ENCODE assay signal across 18 cellular contexts in genomic region chr1:188062456-188062855, GRCh38.
DNase-seq lines count a peak whose midpoint lies in the region; ATAC-seq lines count a peak whose summit lies in the region.
"Had no signal": no experiment of that assay in that cellular context is flagged by ENCODE, and none has a peak within 500 bp of the region (broad histone marks: within the 10 kb centered on the region; RNA-seq: fewer than 3 reads in every experiment).

No MANE protein-coding gene starts in this region.

- peaks cover 9% of the 10 kb centered on the region; the same call in 1 of the 2 replicates for H3K9me3 ChIP-seq in MG63

- no peaks in the 10 kb centered on the region for H3K36me3 ChIP-seq in MG63

- DNase-seq in LHCN-M2 (ENCODE audit: low read depth) (peak; percentile 18), astrocyte of the hippocampus (ENCODE audit: low read depth, low spot score) (peak; percentile 20), fibroblast of peridontal ligament (ENCODE audit: extremely low read depth) (peak; percentile 50), T-helper 1 cell (no peak), MG63 (no peak), epidermal melanocyte (ENCODE audit: insufficient read length, low spot score) (no peak)
- DNase-seq: ACHN; C1 segment of cervical spinal cord; CD8-positive, alpha-beta memory T cell; DMS79 treated with DMSO at 0.1 percent for 48 hours; HFFc6; Karpas-422; NCI-H1105; NCI-H1694; NCI-H2227 treated with DMSO at 0.1 percent for 48 hours; PC-9; SIG-M5 had no signal

- H3K4me3 ChIP-seq in MG63: no peak overlapping the region
- H3K4me3 ChIP-seq: PC-9 had no signal

- no peaks in the 10 kb centered on the region for H3K27me3 ChIP-seq in MG63

- ATAC-seq in GM18511 (IDR thresholded peaks at IDR 0.05; ENCODE audit: unreplicated experiment): no peak

Comparison
In these comparisons a context has a peak if more than half of its experiments do, and no peak if none do; other contexts are left out.
1. DNase-seq: peak in LHCN-M2 (single experiment), astrocyte of the hippocampus (single experiment) and fibroblast of peridontal ligament (single experiment); none in T-helper 1 cell (0 of 5), MG63 (single experiment) and epidermal melanocyte (single experiment).